ENCODE assay signal across 1 cellular context in the genomic region with DNA sequence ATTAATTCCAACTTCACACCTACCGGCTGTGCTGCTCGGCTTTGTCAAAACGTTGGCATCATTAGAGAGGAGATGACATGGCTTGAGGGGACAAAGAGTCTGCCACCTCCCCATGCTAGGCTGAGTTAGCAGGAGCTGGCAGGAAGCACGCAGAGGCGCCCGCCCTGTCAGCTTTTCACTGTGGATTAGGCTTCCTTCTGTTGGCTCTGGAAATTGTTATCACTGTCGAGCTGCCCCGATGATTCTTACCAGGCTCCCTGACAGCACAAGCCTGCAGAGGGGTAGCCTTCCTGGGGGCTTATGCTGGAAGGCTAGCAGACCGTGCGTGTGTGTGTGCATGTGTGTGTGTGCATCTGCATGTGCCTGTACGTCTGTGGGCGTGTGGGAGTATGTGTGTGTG.
TF ChIP-seq lines count a peak whose summit lies in the region.

No MANE protein-coding gene starts in this region.

TF ChIP-seq in neural cell, 6 proteins besides CTCF, POLR2A, EP300 and RAD21 (continued from another document):
- TF ChIP-seq, protein P1, sequence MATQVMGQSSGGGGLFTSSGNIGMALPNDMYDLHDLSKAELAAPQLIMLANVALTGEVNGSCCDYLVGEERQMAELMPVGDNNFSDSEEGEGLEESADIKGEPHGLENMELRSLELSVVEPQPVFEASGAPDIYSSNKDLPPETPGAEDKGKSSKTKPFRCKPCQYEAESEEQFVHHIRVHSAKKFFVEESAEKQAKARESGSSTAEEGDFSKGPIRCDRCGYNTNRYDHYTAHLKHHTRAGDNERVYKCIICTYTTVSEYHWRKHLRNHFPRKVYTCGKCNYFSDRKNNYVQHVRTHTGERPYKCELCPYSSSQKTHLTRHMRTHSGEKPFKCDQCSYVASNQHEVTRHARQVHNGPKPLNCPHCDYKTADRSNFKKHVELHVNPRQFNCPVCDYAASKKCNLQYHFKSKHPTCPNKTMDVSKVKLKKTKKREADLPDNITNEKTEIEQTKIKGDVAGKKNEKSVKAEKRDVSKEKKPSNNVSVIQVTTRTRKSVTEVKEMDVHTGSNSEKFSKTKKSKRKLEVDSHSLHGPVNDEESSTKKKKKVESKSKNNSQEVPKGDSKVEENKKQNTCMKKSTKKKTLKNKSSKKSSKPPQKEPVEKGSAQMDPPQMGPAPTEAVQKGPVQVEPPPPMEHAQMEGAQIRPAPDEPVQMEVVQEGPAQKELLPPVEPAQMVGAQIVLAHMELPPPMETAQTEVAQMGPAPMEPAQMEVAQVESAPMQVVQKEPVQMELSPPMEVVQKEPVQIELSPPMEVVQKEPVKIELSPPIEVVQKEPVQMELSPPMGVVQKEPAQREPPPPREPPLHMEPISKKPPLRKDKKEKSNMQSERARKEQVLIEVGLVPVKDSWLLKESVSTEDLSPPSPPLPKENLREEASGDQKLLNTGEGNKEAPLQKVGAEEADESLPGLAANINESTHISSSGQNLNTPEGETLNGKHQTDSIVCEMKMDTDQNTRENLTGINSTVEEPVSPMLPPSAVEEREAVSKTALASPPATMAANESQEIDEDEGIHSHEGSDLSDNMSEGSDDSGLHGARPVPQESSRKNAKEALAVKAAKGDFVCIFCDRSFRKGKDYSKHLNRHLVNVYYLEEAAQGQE (IDR thresholded peaks at IDR 0.05; ENCODE audit: borderline replicate concordance) = no peak
